In the genomic region with DNA sequence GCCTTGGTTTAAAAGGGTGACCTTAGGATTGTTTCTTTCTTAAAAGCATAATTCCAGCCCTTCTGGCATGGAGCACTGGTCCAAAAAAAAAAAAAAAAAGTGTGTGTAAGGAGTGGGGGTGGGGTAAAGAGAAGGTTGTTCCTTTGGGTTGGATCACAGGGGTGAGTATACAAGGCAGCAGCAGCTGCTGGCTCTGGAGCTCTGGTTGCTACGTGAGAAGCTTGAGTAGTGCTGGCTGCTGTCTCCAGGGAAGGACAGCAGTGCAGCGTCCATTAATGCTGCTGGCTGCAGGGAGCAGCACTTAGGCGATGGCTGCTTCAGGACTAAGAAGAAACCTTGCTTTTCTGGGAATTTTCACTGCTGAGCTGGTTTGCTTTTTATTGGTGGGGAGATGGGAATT, we compare ENCODE assay signal across 8 cellular contexts. TPM values are rescaled to one million over a fixed set of nuclear protein-coding genes. Genes with fewer than 3 reads are reported as not detected.
DNase-seq lines count a peak whose midpoint lies in the region; ATAC-seq and TF ChIP-seq lines count a peak whose summit lies in the region.

No MANE protein-coding gene starts in this region.

- ATAC-seq in HG02610 (IDR thresholded peaks at IDR 0.05; ENCODE audit: unreplicated experiment) (no peak), GM18498 (IDR thresholded peaks at IDR 0.05; ENCODE audit: unreplicated experiment) (no peak)

- no peaks in the 10 kb centered on the region for H3K27me3 ChIP-seq in BLaER1
- no peaks in the 10 kb centered on the region for H3K27me3 ChIP-seq in right atrium auricular region
- H3K27me3 ChIP-seq in trophoblast cell (ENCODE audit: insufficient read depth, low read length): no peaks in the 10 kb centered on the region

- no CpG with 5 or more reads among the region's 3 CpGs for WGBS in trophoblast cell (ENCODE audit: extremely low coverage, insufficient coverage, insufficient read length)

- H3K4me1 ChIP-seq in BLaER1: peaks cover 59% of the 10 kb centered on the region
- peaks cover 46% of the 10 kb centered on the region for H3K4me1 ChIP-seq in HEK293 (ENCODE audit: control insufficient read depth, insufficient read depth, low read length)
- peaks cover 0 to 71% of the 10 kb centered on the region in 2 donors for H3K4me1 ChIP-seq in right atrium auricular region
- H3K4me1 ChIP-seq in trophoblast cell (ENCODE audit: control insufficient read depth in 1 of 2, insufficient read depth in 2 of 2, low read length in 2 of 2): peaks cover 0 to 6% of the 10 kb centered on the region in 2 experiments

- CTCF ChIA-PET in HEK293 (lab: Yijun Ruan, JAX): interaction anchor here (0.7 to 2.2 kb wide), 6 partner anchors 19 to 104 kb away, joined by 3 to 15 read pairs (median 4); no protein-coding TSS in a partner anchor

- no peak overlapping the region for H4K12ac ChIP-seq in trophoblast cell (ENCODE audit: low read depth, low read length)

- H3K9me3 ChIP-seq in BLaER1 (no peaks in the 10 kb centered on the region), HEK293 (ENCODE audit: control insufficient read depth, insufficient read depth, low read depth, low read length) (no peaks in the 10 kb centered on the region), right atrium auricular region (no peaks in the 10 kb centered on the region), trophoblast cell (ENCODE audit: insufficient read depth, low read depth, low read length) (no peaks in the 10 kb centered on the region)

- DNase-seq in NCI-H748 treated with DMSO at 0.1 percent for 48 hours (lab: John Stamatoyannopoulos, UW): peak; percentile 55
- DNase-seq in anterior cingulate cortex (lab: John Stamatoyannopoulos, UW): peak in 48 of 58 donors; percentile 5 to 73 (median 41)
- DNase-seq in right atrium auricular region (ENCODE audit: low spot score): peak; percentile 84
- DNase-seq in trophoblast cell: peak; percentile 77 to 83

- peaks cover 24% of the 10 kb centered on the region for H3K79me1 ChIP-seq in trophoblast cell (ENCODE audit: low read length)

- H2BK5ac ChIP-seq in trophoblast cell (ENCODE audit: low read depth, low read length, poor library complexity): no peak overlapping the region

- H2AK5ac ChIP-seq in trophoblast cell (ENCODE audit: low read length): no peak overlapping the region

- no peak overlapping the region for H2BK120ac ChIP-seq in trophoblast cell (ENCODE audit: insufficient read depth, low read length, poor library complexity)

- POLR2A ChIA-PET in HEK293 (lab: Yijun Ruan, JAX): interaction anchor here (0.6 to 5.1 kb wide), 8 partner anchors 17 to 443 kb away, joined by 3 to 70 read pairs (median 3); a partner anchor contains a TSS

- no peak overlapping the region for H4K8ac ChIP-seq in trophoblast cell (ENCODE audit: low read depth, low read length)

- peaks cover 31% of the 10 kb centered on the region for H3K79me2 ChIP-seq in trophoblast cell (ENCODE audit: control insufficient read depth, insufficient read depth, low read length, poor library complexity)

- H3K36me3 ChIP-seq in BLaER1 (peaks cover 10% of the 10 kb centered on the region; the same call in 1 of the 2 replicates), HEK293 (ENCODE audit: control insufficient read depth in 2 of 2, insufficient read depth in 1 of 2, low read length in 2 of 2) (peaks cover 0 to 9% of the 10 kb centered on the region in 2 experiments; a peak in 1 of 3 replicates), right atrium auricular region (no peaks in the 10 kb centered on the region), trophoblast cell (ENCODE audit: control insufficient read depth in 1 of 2, insufficient read depth in 2 of 2, low read length in 2 of 2) (peaks cover 0 to 2% of the 10 kb centered on the region in 2 experiments)

- no peak overlapping the region for H3K23ac ChIP-seq in trophoblast cell (ENCODE audit: low read length)

- TF ChIP-seq CTCF in HEK293 (tag by site-specific recombination; IDR thresholded peaks at IDR 0.05) (no peak), right atrium auricular region (IDR thresholded peaks at IDR 0.05) (peak in 1 of 2 donors; percentile 25)

- H4K20me1 ChIP-seq in BLaER1: peaks cover 84% of the 10 kb centered on the region

- peak overlapping the region; percentile 93 for H3K4me2 ChIP-seq in BLaER1
- peak overlapping the region; percentile 58 for H3K4me2 ChIP-seq in trophoblast cell (ENCODE audit: low read length)

- no peak overlapping the region for H2BK12ac ChIP-seq in trophoblast cell (ENCODE audit: low read length)

- H4K91ac ChIP-seq in trophoblast cell (ENCODE audit: low read depth, low read length): no peak overlapping the region

- peak overlapping the region; percentile 99 for H3K9ac ChIP-seq in BLaER1
- H3K9ac ChIP-seq in trophoblast cell (ENCODE audit: low read length): no peak overlapping the region

- no peak overlapping the region for H3K4ac ChIP-seq in trophoblast cell (ENCODE audit: low read depth, low read length)

- no peak overlapping the region for H2AFZ ChIP-seq in trophoblast cell (ENCODE audit: insufficient read depth, low read length, poor library complexity)

- H3K4me3 ChIP-seq in BLaER1 (peak overlapping the region; percentile 90), HEK293 (ENCODE audit: low read depth, low read length) (peak overlapping the region; percentile 98), right atrium auricular region (peak overlapping the region in 1 of 2 donors; percentile 90), trophoblast cell (ENCODE audit: low read depth, low read length) (no peak overlapping the region)

- no peak overlapping the region for H3K18ac ChIP-seq in trophoblast cell (ENCODE audit: low read length)

- H3K27ac ChIP-seq in BLaER1: peak overlapping the region; percentile 99; the same call in 1 of the 2 replicates
- H3K27ac ChIP-seq in HEK293 (ENCODE audit: extremely low read depth, low read depth, low read length): peak overlapping the region; percentile 99
- H3K27ac ChIP-seq in right atrium auricular region: peak overlapping the region; percentile 96 to 99
- peak overlapping the region; percentile 22 for H3K27ac ChIP-seq in trophoblast cell (ENCODE audit: low read depth, low read length)

- no peak overlapping the region for H3K14ac ChIP-seq in trophoblast cell (ENCODE audit: low read length)

TF ChIP-seq in HEK293, 187 proteins besides CTCF, POLR2A, EP300 and RAD21 (continues in another document):
- peak; percentile 69; the same call in 1 of the 2 replicates for TF ChIP-seq ZXDB (tag by site-specific recombination; IDR thresholded peaks at IDR 0.05)
- peak; percentile 98 for TF ChIP-seq ZNF600 (tag by site-specific recombination; IDR thresholded peaks at IDR 0.05)
- TF ChIP-seq, protein P1, sequence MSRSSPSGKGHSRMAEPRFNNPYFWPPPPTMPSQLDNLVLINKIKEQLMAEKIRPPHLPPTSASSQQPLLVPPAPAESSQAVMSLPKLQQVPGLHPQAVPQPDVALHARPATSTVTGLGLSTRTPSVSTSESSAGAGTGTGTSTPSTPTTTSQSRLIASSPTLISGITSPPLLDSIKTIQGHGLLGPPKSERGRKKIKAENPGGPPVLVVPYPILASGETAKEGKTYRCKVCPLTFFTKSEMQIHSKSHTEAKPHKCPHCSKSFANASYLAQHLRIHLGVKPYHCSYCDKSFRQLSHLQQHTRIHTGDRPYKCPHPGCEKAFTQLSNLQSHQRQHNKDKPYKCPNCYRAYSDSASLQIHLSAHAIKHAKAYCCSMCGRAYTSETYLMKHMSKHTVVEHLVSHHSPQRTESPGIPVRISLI (tag by site-specific recombination; IDR thresholded peaks at IDR 0.05): peak; percentile 74
- TF ChIP-seq ZNF626 (tag by site-specific recombination; IDR thresholded peaks at IDR 0.05): no peak
- TF ChIP-seq GFI1B (tag by site-specific recombination; IDR thresholded peaks at IDR 0.05): no peak
- TF ChIP-seq IKZF3 (tag by site-specific recombination; IDR thresholded peaks at IDR 0.05): peak; percentile 83
- TF ChIP-seq ZNF292 (tag by site-specific recombination; IDR thresholded peaks at IDR 0.05; ENCODE audit: borderline replicate concordance, low read depth): no peak
- TF ChIP-seq ZNF785 (tag by site-specific recombination; IDR thresholded peaks at IDR 0.05): no peak
- TF ChIP-seq ZNF629 (tag by site-specific recombination; IDR thresholded peaks at IDR 0.05): peak; percentile 42; the same call in 1 of the 2 replicates
- TF ChIP-seq ZNF501 (tag by site-specific recombination; IDR thresholded peaks at IDR 0.05): 0 out of 2 replicates have a peak, but pooled peaks have one; percentile 63
- TF ChIP-seq, protein P2, sequence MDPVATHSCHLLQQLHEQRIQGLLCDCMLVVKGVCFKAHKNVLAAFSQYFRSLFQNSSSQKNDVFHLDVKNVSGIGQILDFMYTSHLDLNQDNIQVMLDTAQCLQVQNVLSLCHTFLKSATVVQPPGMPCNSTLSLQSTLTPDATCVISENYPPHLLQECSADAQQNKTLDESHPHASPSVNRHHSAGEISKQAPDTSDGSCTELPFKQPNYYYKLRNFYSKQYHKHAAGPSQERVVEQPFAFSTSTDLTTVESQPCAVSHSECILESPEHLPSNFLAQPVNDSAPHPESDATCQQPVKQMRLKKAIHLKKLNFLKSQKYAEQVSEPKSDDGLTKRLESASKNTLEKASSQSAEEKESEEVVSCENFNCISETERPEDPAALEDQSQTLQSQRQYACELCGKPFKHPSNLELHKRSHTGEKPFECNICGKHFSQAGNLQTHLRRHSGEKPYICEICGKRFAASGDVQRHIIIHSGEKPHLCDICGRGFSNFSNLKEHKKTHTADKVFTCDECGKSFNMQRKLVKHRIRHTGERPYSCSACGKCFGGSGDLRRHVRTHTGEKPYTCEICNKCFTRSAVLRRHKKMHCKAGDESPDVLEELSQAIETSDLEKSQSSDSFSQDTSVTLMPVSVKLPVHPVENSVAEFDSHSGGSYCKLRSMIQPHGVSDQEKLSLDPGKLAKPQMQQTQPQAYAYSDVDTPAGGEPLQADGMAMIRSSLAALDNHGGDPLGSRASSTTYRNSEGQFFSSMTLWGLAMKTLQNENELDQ (tag by site-specific recombination; IDR thresholded peaks at IDR 0.05; ENCODE audit: low read depth): no peak
- TF ChIP-seq ZNF169 (tag by site-specific recombination; IDR thresholded peaks at IDR 0.05): no peak
- no peak for TF ChIP-seq SCRT1 (tag by site-specific recombination; IDR thresholded peaks at IDR 0.05; ENCODE audit: borderline replicate concordance)
- TF ChIP-seq ZNF707 (tag by site-specific recombination; IDR thresholded peaks at IDR 0.05): no peak

RNA-seq across cellular contexts. Expression of a gene that starts 2.3 kb away (rescaled TPM):
- 10 to 100 TPM; 36.9 to 49.4 TPM for total RNA-seq in right atrium auricular region
- polyA plus RNA-seq in trophoblast cell (2013): 193 and 197 TPM in 2 replicates

RNA-seq across cellular contexts. Expression of a gene that starts 36.9 kb away (rescaled TPM):
- 10 to 100 TPM; 28.4 to 30.5 TPM for total RNA-seq in right atrium auricular region
- polyA plus RNA-seq in trophoblast cell (2013): 25.9 and 28.3 TPM in 2 replicates

Comparison
In these comparisons a context has a peak if more than half of its experiments do, and no peak if none do; other contexts are left out.
1. H3K27ac ChIP-seq: peak in every context shown above with its lines; median percentile 99 in BLaER1; 99 in HEK293; 98 in right atrium auricular region; 22 in trophoblast cell.